ENCODE assay signal across 14 cellular contexts in genomic region chr5:35457912-35458823, GRCh38.
"Had no signal": no experiment of that assay in that cellular context is flagged by ENCODE, and none has a peak within 500 bp of the region (broad histone marks: within the 10 kb centered on the region; RNA-seq: fewer than 3 reads in every experiment).

No MANE protein-coding gene starts in this region.

- H3K27me3 ChIP-seq: dorsolateral prefrontal cortex, neutrophil had no signal

- H3K9me3 ChIP-seq: neutrophil had no signal

- H3K4me1 ChIP-seq: lower lobe of right lung had no signal

- H3K4me3 ChIP-seq: dorsolateral prefrontal cortex, lower lobe of right lung, smooth muscle cell had no signal

- H3K27ac ChIP-seq: dorsolateral prefrontal cortex, lower lobe of right lung, neutrophil had no signal

- DNase-seq: cortex of kidney; dorsolateral prefrontal cortex; effector CD8-positive, alpha-beta T cell; foreskin melanocyte; hippocampal formation; lower lobe of right lung; midbrain; naive B cell; posterior cingulate gyrus; stimulated activated CD4-positive, alpha-beta T cell treated with anti-CD3 and anti-CD28 coated beads, Interleukin-2, amount 100 ng/mL, for 48 hours; stimulated activated naive CD4-positive, alpha-beta T cell treated with Interleukin-2 at 50 U/mL for 16 hours; trophoblast cell had no signal

- H3K36me3 ChIP-seq: lower lobe of right lung, neutrophil had no signal
